In the genomic region with DNA sequence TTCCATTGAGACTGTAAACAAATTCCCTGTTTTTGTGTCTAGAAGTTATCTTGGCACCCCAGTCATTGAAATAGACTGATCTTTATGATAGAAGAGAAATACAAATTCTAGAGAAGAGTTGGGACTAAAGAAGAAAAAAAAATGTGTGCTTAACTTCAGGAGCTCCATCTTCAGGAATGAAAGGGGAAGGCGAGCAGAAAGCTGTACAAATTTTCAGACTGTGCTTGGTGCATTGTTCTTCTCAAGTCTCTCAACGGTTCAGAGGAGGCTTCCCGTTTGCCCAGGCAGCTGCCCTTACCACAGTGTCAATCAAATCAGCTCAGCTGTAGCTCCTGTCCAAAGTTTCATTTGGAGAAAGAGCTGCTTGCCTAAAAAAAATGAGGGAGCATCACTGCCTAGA, we compare ENCODE assay signal across 9 cellular contexts. TPM values are rescaled to one million over a fixed set of nuclear protein-coding genes. Genes with fewer than 3 reads are reported as not detected.
A peak's percentile ranks its signal among the peaks of the same experiment; 100 is the strongest.
DNase-seq lines count a peak whose midpoint lies in the region; ATAC-seq and TF ChIP-seq lines count a peak whose summit lies in the region.
"Had no signal": no experiment of that assay in that cellular context is flagged by ENCODE, and none has a peak within 500 bp of the region (broad histone marks: within the 10 kb centered on the region; RNA-seq: fewer than 3 reads in every experiment).

No MANE protein-coding gene starts in this region.

- DNase-seq in NCI-H2081 (lab: John Stamatoyannopoulos, UW), result peak; percentile 2 to 46
- no peak for DNase-seq in NCI-H2081 treated with DMSO at 0.1 percent for 48 hours (lab: John Stamatoyannopoulos, UW)
- peak; percentile 3 for DNase-seq in NCI-H2227 (lab: John Stamatoyannopoulos, UW; ENCODE audit: unreplicated experiment)
- DNase-seq in chondrocyte (ENCODE audit: low spot score), result no peak
- no peak for DNase-seq in progenitor cell of endocrine pancreas (ENCODE audit: low spot score, unreplicated experiment)
- DNase-seq in BE2C, result no peak
- DNase-seq in vagina (ENCODE audit: extremely low spot score in 2 of 2), result no peak
- DNase-seq: stimulated activated naive CD8-positive, alpha-beta T cell treated with anti-CD3 and anti-CD28 coated beads, Interleukin-15, Interleukin-2, amounts not matched to agents 100 U/mL and 50 U/mL, for 24 hours had no signal

- H3K36me3 ChIP-seq in BE2C, result no peaks in the 10 kb centered on the region
- no peaks in the 10 kb centered on the region for H3K36me3 ChIP-seq in vagina

- H3K27ac Mint-ChIP-seq in chondrocyte (ENCODE audit: unreplicated experiment), result no peak overlapping the region
- no peak overlapping the region for H3K27ac Mint-ChIP-seq in progenitor cell of endocrine pancreas

- intact Hi-C loops in vagina (cut with DNase I), result no loop called here

- no peak overlapping the region for H3K4me3 Mint-ChIP-seq in chondrocyte (ENCODE audit: unreplicated experiment)
- no peak overlapping the region for H3K4me3 Mint-ChIP-seq in progenitor cell of endocrine pancreas (ENCODE audit: low read depth)

- TF ChIP-seq POLR2A in vagina (IDR thresholded peaks at IDR 0.05), result no peak

- H3K36me3 Mint-ChIP-seq in chondrocyte (ENCODE audit: low read depth) (no peaks in the 10 kb centered on the region), progenitor cell of endocrine pancreas (ENCODE audit: insufficient read depth) (no peaks in the 10 kb centered on the region)

- H3K4me3 ChIP-seq in BE2C (ENCODE audit: low read depth, low read length) (no peak overlapping the region), vagina (no peak overlapping the region)

- TF ChIP-seq CTCF in chondrocyte (IDR thresholded peaks at IDR 0.05) (peak; percentile 73), progenitor cell of endocrine pancreas (IDR thresholded peaks at IDR 0.05; ENCODE audit: unreplicated experiment) (peak; percentile 19), BE2C (IDR thresholded peaks at IDR 0.05; ENCODE audit: low read depth, low read length) (no peak), vagina (IDR thresholded peaks at IDR 0.05) (no peak)

- H3K27me3 Mint-ChIP-seq in chondrocyte (ENCODE audit: low read depth), result peaks cover 10% of the 10 kb centered on the region
- H3K27me3 Mint-ChIP-seq in progenitor cell of endocrine pancreas, result no peaks in the 10 kb centered on the region

- no peak overlapping the region for H3K27ac ChIP-seq in vagina

- no peaks in the 10 kb centered on the region for H3K9me3 Mint-ChIP-seq in chondrocyte (ENCODE audit: low read depth)
- H3K9me3 Mint-ChIP-seq in progenitor cell of endocrine pancreas (ENCODE audit: low read depth), result peaks cover 3% of the 10 kb centered on the region

- H3K9me3 ChIP-seq in BE2C (no peaks in the 10 kb centered on the region), vagina (no peaks in the 10 kb centered on the region)

- H3K27me3 ChIP-seq in BE2C, result no peaks in the 10 kb centered on the region
- no peaks in the 10 kb centered on the region for H3K27me3 ChIP-seq in vagina

- H3K4me1 ChIP-seq in BE2C, result no peaks in the 10 kb centered on the region
- peaks cover 7% of the 10 kb centered on the region for H3K4me1 ChIP-seq in vagina

- H3K4me1 Mint-ChIP-seq in chondrocyte (ENCODE audit: low read depth) (no peaks in the 10 kb centered on the region), progenitor cell of endocrine pancreas (ENCODE audit: low read depth) (peaks cover 2% of the 10 kb centered on the region)

- ATAC-seq in GM19351 (IDR thresholded peaks at IDR 0.05; ENCODE audit: unreplicated experiment), result no peak
- ATAC-seq: stimulated activated naive CD8-positive, alpha-beta T cell treated with anti-CD3 and anti-CD28 coated beads, Interleukin-15, Interleukin-2, amounts not matched to agents 100 U/mL and 50 U/mL, for 24 hours had no signal

RNA-seq across cellular contexts. Expression of gene OXSM, which starts 41.7 kb away (rescaled TPM):
- total RNA-seq in chondrocyte (8.8 to 10.0 TPM (median 9.2 TPM) in 3 replicates), progenitor cell of endocrine pancreas (12.5 and 14.3 TPM in 2 replicates), vagina (5.9 TPM)
- 12.9 TPM for polyA plus RNA-seq in BE2C (2012; ENCODE audit: insufficient read depth, insufficient read length, low read depth)

RNA-seq across cellular contexts. Expression of gene NGLY1, which starts 48.3 kb away (rescaled TPM):
- total RNA-seq in chondrocyte (24.6 to 32.7 TPM (median 29.1 TPM) in 3 replicates), progenitor cell of endocrine pancreas (43.9 and 44.5 TPM in 2 replicates), vagina (31.7 TPM)
- 8.4 TPM for polyA plus RNA-seq in BE2C (2012; ENCODE audit: insufficient read depth, insufficient read length, low read depth)

Comparison
In these comparisons a context has a peak if more than half of its experiments do, and no peak if none do; other contexts are left out.
1. DNase-seq: peak in NCI-H2081 (2 of 2) and NCI-H2227 (single experiment); none in NCI-H2081 treated with DMSO at 0.1 percent for 48 hours (single experiment), chondrocyte (single experiment), progenitor cell of endocrine pancreas (single experiment), BE2C (single experiment) and vagina (0 of 2).
2. CTCF ChIP-seq: peak in chondrocyte (single experiment) and progenitor cell of endocrine pancreas (single experiment); none in BE2C (single experiment) and vagina (0 of 3).